ENCODE assay signal across 18 cellular contexts in the genomic region with DNA sequence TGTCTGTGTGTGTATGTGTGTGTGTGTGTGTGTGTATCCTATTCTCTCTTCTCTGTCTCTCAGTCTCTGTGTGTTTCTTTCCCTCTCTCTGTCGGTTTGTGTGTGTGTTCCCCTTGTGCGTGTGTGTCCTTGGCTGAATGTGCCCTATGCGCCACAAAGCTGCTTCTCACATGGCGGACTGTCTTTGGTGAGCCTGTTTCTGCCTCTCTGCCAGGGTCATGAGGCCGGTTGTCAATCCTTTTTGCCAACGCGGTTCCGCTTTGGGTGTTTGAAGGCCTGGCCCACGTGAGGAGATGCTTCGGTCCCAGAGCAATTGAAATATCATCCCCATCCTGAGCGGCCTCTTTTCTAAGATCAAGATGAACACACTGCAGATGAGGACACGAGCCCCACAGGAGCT.
A peak's percentile ranks its signal among the peaks of the same experiment; 100 is the strongest.
DNase-seq lines count a peak whose midpoint lies in the region; ATAC-seq and TF ChIP-seq lines count a peak whose summit lies in the region.
"Had no signal": no experiment of that assay in that cellular context is flagged by ENCODE, and none has a peak within 500 bp of the region (broad histone marks: within the 10 kb centered on the region; RNA-seq: fewer than 3 reads in every experiment).

No MANE protein-coding gene starts in this region.

- DNase-seq in cardiac septum (ENCODE audit: low spot score) (peak; percentile 15), Right ventricle myocardium superior (no peak), coronary artery (ENCODE audit: low spot score) (peak; percentile 17), mesenteric fat pad (ENCODE audit: low spot score) (peak; percentile 72), vagina (ENCODE audit: extremely low spot score in 2 of 2) (peak; percentile 74 to 78), NCI-H2196 treated with DMSO at 0.1 percent for 48 hours (lab: John Stamatoyannopoulos, UW; ENCODE audit: unreplicated experiment) (no peak)
- DNase-seq: 8988T; Calu3; CD8-positive, alpha-beta T cell; DMS 273 treated with DMSO at 0.1 percent for 48 hours; DMS53; DND-41; GOT3; H7; IMR-90 had no signal

- H3K36me3 ChIP-seq in vagina, result no peaks in the 10 kb centered on the region
- H3K36me3 ChIP-seq: BLaER1 had no signal

- H3K4me3 ChIP-seq in coronary artery (no peak overlapping the region), vagina (no peak overlapping the region)
- H3K4me3 ChIP-seq: BLaER1 had no signal

- H3K4me1 ChIP-seq in vagina, result no peaks in the 10 kb centered on the region
- H3K4me1 ChIP-seq: BLaER1 had no signal

- ATAC-seq in Right ventricle myocardium superior (ENCODE audit: poor library complexity) (no peak), GM18517 (IDR thresholded peaks at IDR 0.05; ENCODE audit: unreplicated experiment) (no peak), GM18858 (IDR thresholded peaks at IDR 0.05; ENCODE audit: unreplicated experiment) (no peak)
- ATAC-seq: CD8-positive, alpha-beta T cell had no signal

- TF ChIP-seq POLR2A in vagina (IDR thresholded peaks at IDR 0.05), result no peak

- no peaks in the 10 kb centered on the region for H3K27me3 ChIP-seq in vagina
- H3K27me3 ChIP-seq: BLaER1 had no signal

- intact Hi-C loops in cardiac septum (cut with DNase I), result no loop called here
- intact Hi-C loops in Right ventricle myocardium superior (cut with DNase I), result no loop called here
- intact Hi-C loops in vagina (cut with DNase I), result no loop called here

- H3K27ac ChIP-seq in coronary artery (no peak overlapping the region), vagina (no peak overlapping the region)
- H3K27ac ChIP-seq: BLaER1 had no signal

- no peaks in the 10 kb centered on the region for H3K9me3 ChIP-seq in vagina

- no peak for TF ChIP-seq CTCF in coronary artery (IDR thresholded peaks at IDR 0.05)
- TF ChIP-seq CTCF in vagina (IDR thresholded peaks at IDR 0.05), result no peak

Comparison
In these comparisons a context has a peak if more than half of its experiments do, and no peak if none do; other contexts are left out.
1. DNase-seq: peak in cardiac septum (single experiment), coronary artery (single experiment), mesenteric fat pad (single experiment) and vagina (2 of 2); none in Right ventricle myocardium superior (single experiment) and NCI-H2196 treated with DMSO at 0.1 percent for 48 hours (single experiment).